In genomic region chr14:90330203-90331196, GRCh38 we compare ENCODE assay signal across 8 cellular contexts. TPM values are rescaled to one million over a fixed set of nuclear protein-coding genes. Genes with fewer than 3 reads are reported as not detected.
DNase-seq lines count a peak whose midpoint lies in the region; ATAC-seq, FAIRE-seq and TF ChIP-seq lines count a peak whose summit lies in the region.

No MANE protein-coding gene starts in this region.

- peaks cover 25% of the 10 kb centered on the region for H3K79me2 ChIP-seq in OCI-LY1 (ENCODE audit: insufficient read depth, low read length)
- H3K79me2 ChIP-seq in H1 (ENCODE audit: control insufficient read depth in 1 of 2, insufficient read depth in 2 of 2, low read length in 2 of 2), result peaks cover 0 to 23% of the 10 kb centered on the region in 2 experiments; a peak in 2 of 4 replicates

- no peak for TF ChIP-seq POLR2A in H1 (IDR thresholded peaks at IDR 0.05; ENCODE audit: control extremely low read depth in 1 of 2, low read depth in 2 of 2, low read length in 2 of 2)

- H2AK5ac ChIP-seq in H1 (ENCODE audit: low read depth, low read length), result no peak overlapping the region

- H3K9ac ChIP-seq in OCI-LY1 (ENCODE audit: low read length) (peak overlapping the region; percentile 76), H1 (replicated peaks in 1 of 4; ENCODE audit: extremely low read depth in 1 of 4, low read depth in 3 of 4, low read length in 3 of 4) (no peak overlapping the region; a peak in 1 of 7 replicates)

- H3K27ac ChIP-seq in CD8-positive, alpha-beta memory T cell (ENCODE audit: low read depth, low read length), result peak overlapping the region; percentile 60
- H3K27ac ChIP-seq in OCI-LY1 (ENCODE audit: low read depth, low read length, poor library complexity, severe bottlenecking) (peak overlapping the region; percentile 1), H1 (ENCODE audit: low read depth, low read length) (no peak overlapping the region), WERI-Rb-1 (no peak overlapping the region)

- no peaks in the 10 kb centered on the region for H3K9me3 ChIP-seq in CD8-positive, alpha-beta memory T cell (ENCODE audit: low read length)
- H3K9me3 ChIP-seq in OCI-LY1 (ENCODE audit: low read length) (no peaks in the 10 kb centered on the region), H1 (ENCODE audit: insufficient read depth in 2 of 2, low read depth in 1 of 2, low read length in 1 of 2) (no peaks in the 10 kb centered on the region), WERI-Rb-1 (ENCODE audit: severe bottlenecking) (no peaks in the 10 kb centered on the region)

- H3K4me2 ChIP-seq in OCI-LY1 (ENCODE audit: low read length) (peak overlapping the region; percentile 82), H1 (ENCODE audit: insufficient read depth in 1 of 2, low read depth in 2 of 2, low read length in 2 of 2) (peak overlapping the region; percentile 85 to 87)

- H3K79me1 ChIP-seq in H1 (ENCODE audit: low read depth, low read length), result peaks cover 3% of the 10 kb centered on the region; the same call in 1 of the 2 replicates

- no peaks in the 10 kb centered on the region for H3K9me3 Mint-ChIP-seq in CD8-positive, alpha-beta memory T cell
- H3K9me3 Mint-ChIP-seq in osteocyte (ENCODE audit: unreplicated experiment), result no peaks in the 10 kb centered on the region

- no peak overlapping the region for H4K5ac ChIP-seq in H1 (ENCODE audit: insufficient read length, low read depth, low read length)

- 94% methylated on average over 14 of the region's 15 CpGs; no CpG with 5 or more reads in 1 of the 2 experiments for WGBS in H1 (ENCODE audit: extremely low coverage in 1 of 2, insufficient coverage in 1 of 2, insufficient read length in 1 of 2, insufficient replicate concordance in 2 of 2, low coverage in 1 of 2, low lambda C conversion rate in 2 of 2, missing lambda C conversion rate in 1 of 2), 2 experiments

- H3K18ac ChIP-seq in H1 (ENCODE audit: extremely low read depth, low read length), result no peak overlapping the region

- peak overlapping the region; percentile 41; the same call in 1 of the 2 replicates for H4K8ac ChIP-seq in H1 (ENCODE audit: extremely low read depth, insufficient read depth, low read length)

- H3F3A ChIP-seq in OCI-LY1 (ENCODE audit: insufficient read depth, low read length), result no peaks in the 10 kb centered on the region

- TF ChIP-seq CTCF in OCI-LY1 (IDR thresholded peaks at IDR 0.05; ENCODE audit: low read length), result no peak
- TF ChIP-seq CTCF in H1 (IDR thresholded peaks at IDR 0.05; ENCODE audit: control extremely low read depth in 1 of 3, insufficient read depth in 1 of 3, low read depth in 1 of 3, low read length in 3 of 3), result no peak
- no peak for TF ChIP-seq CTCF in osteocyte (IDR thresholded peaks at IDR 0.05)
- TF ChIP-seq CTCF in WERI-Rb-1 (IDR thresholded peaks at IDR 0.05; ENCODE audit: low read depth, low read length), result no peak

- peak overlapping the region; percentile 66 for H3K4ac ChIP-seq in H1 (replicated peaks; ENCODE audit: insufficient read length, low read depth, low read length)

- H3K27ac Mint-ChIP-seq in CD8-positive, alpha-beta memory T cell, result peak overlapping the region; percentile 86 to 99 (median 95)
- peak overlapping the region; percentile 93 for H3K27ac Mint-ChIP-seq in osteocyte (ENCODE audit: unreplicated experiment)

- H3K4me3 Mint-ChIP-seq in CD8-positive, alpha-beta memory T cell, result peak overlapping the region; percentile 89 to 97 (median 92)
- H3K4me3 Mint-ChIP-seq in osteocyte (ENCODE audit: unreplicated experiment), result peak overlapping the region; percentile 87

- H2BK12ac ChIP-seq in H1 (ENCODE audit: low read depth, low read length), result no peak overlapping the region

- H3K9me2 ChIP-seq in OCI-LY1 (ENCODE audit: low read depth, low read length), result no peaks in the 10 kb centered on the region; the same call in 1 of the 2 replicates

- no peaks in the 10 kb centered on the region for H4K20me1 ChIP-seq in OCI-LY1 (ENCODE audit: insufficient read depth, low read length)
- no peaks in the 10 kb centered on the region for H4K20me1 ChIP-seq in H1 (replicated peaks in 1 of 2; ENCODE audit: control insufficient read depth in 1 of 2, insufficient read depth in 2 of 2, low read length in 2 of 2)

- H3K36me3 ChIP-seq in CD8-positive, alpha-beta memory T cell (ENCODE audit: insufficient read depth, low read length), result no peaks in the 10 kb centered on the region
- H3K36me3 ChIP-seq in OCI-LY1 (ENCODE audit: insufficient read depth, low read length), result no peaks in the 10 kb centered on the region
- H3K36me3 ChIP-seq in H1 (ENCODE audit: control insufficient read depth in 2 of 4, insufficient read depth in 4 of 4, low read length in 3 of 4), result no peaks in the 10 kb centered on the region
- H3K36me3 ChIP-seq in WERI-Rb-1, result no peaks in the 10 kb centered on the region

- H3K4me1 Mint-ChIP-seq in CD8-positive, alpha-beta memory T cell, result peaks cover 31 to 45% (median 43%) of the 10 kb centered on the region in 3 donors
- peaks cover 20% of the 10 kb centered on the region for H3K4me1 Mint-ChIP-seq in osteocyte (ENCODE audit: unreplicated experiment)

- no peaks in the 10 kb centered on the region for H3K27me3 ChIP-seq in CD8-positive, alpha-beta memory T cell (ENCODE audit: insufficient read depth, low read length, poor library complexity, severe bottlenecking)
- H3K27me3 ChIP-seq in OCI-LY1 (ENCODE audit: insufficient read depth, low read length) (no peaks in the 10 kb centered on the region), H1 (replicated peaks in 1 of 4; ENCODE audit: control insufficient read depth in 3 of 4, extremely low read depth in 1 of 4, insufficient read depth in 3 of 4, low read length in 3 of 4) (no peaks in the 10 kb centered on the region; a peak in 1 of 7 replicates), WERI-Rb-1 (ENCODE audit: insufficient read depth, low read depth, severe bottlenecking) (no peaks in the 10 kb centered on the region)

- H2BK20ac ChIP-seq in H1 (ENCODE audit: low read length), result no peak overlapping the region

- peaks cover 6 to 8% of the 10 kb centered on the region in 2 donors for H3K27me3 Mint-ChIP-seq in CD8-positive, alpha-beta memory T cell
- peaks cover 14% of the 10 kb centered on the region for H3K27me3 Mint-ChIP-seq in osteocyte (ENCODE audit: unreplicated experiment)

- POLR2A ChIA-PET in CD8-positive, alpha-beta memory T cell (lab: Charles Lee), result interaction anchor here (0.6 to 2.2 kb wide), 6 partner anchors 13 to 69 kb away, joined by 3 to 14 read pairs (median 4); partner anchors contain the start of gene CALM1
- POLR2A ChIA-PET in H1 (lab: Charles Lee; ENCODE audit: partially characterized antibody), result interaction anchor here (0.6 to 1.4 kb wide), 5 partner anchors 9 to 249 kb away, joined by 3 to 4 read pairs (median 3); no protein-coding TSS in a partner anchor

- CTCF ChIA-PET in CD8-positive, alpha-beta memory T cell (lab: Charles Lee), result interaction anchor here (0.7 to 1.1 kb wide), 5 partner anchors 9 to 428 kb away, joined by 3 to 4 read pairs (median 3); no protein-coding TSS in a partner anchor
- CTCF ChIA-PET in H1 (lab: Charles Lee; ENCODE audit: partially characterized antibody), result interaction anchor here (0.9 kb wide), 1 partner anchor 17 kb away, joined by 4 read pairs; no protein-coding TSS in a partner anchor

- no peak for TF ChIP-seq EP300 in H1 (IDR thresholded peaks at IDR 0.05; ENCODE audit: borderline replicate concordance in 1 of 2, low read depth in 2 of 2, low read length in 2 of 2)

- no peak overlapping the region for H2BK5ac ChIP-seq in H1 (ENCODE audit: low read depth, low read length)

- no peak overlapping the region for H2AFZ ChIP-seq in OCI-LY1 (ENCODE audit: low read length)
- H2AFZ ChIP-seq in H1 (ENCODE audit: low read length), result no peak overlapping the region

- no peak for TF ChIP-seq RAD21 in H1 (IDR thresholded peaks at IDR 0.05 in 1 of 2, conservative IDR thresholded peaks at IDR 0.05 in 1 of 2; ENCODE audit: low read depth in 2 of 2, low read length in 2 of 2)

- no peak overlapping the region for H2BK120ac ChIP-seq in H1 (replicated peaks; ENCODE audit: low read depth, low read length)

- H3K36me3 Mint-ChIP-seq in CD8-positive, alpha-beta memory T cell, result peaks cover 0 to 24% (median 3%) of the 10 kb centered on the region in 3 donors
- H3K36me3 Mint-ChIP-seq in osteocyte (ENCODE audit: unreplicated experiment), result peaks cover 6% of the 10 kb centered on the region

- peak overlapping the region; percentile 30 for H4K91ac ChIP-seq in H1 (replicated peaks; ENCODE audit: insufficient read length, low read length)

- no peak for DNase-seq in CD8-positive, alpha-beta memory T cell
- DNase-seq in H1 (ENCODE audit: low read depth in 1 of 2, low spot score in 2 of 2) (no peak), osteocyte (ENCODE audit: extremely low spot score, unreplicated experiment) (no peak), GOT3 (lab: John Stamatoyannopoulos, UW) (no peak), NCI-H2029 (lab: John Stamatoyannopoulos, UW) (no peak), WERI-Rb-1 (no peak)

- 0 out of 2 replicates have a peak, but pooled peaks cover 2% of the 10 kb centered on the region for H3K23me2 ChIP-seq in H1 (ENCODE audit: low read depth, low read length)

- no peak overlapping the region for H3K14ac ChIP-seq in H1 (ENCODE audit: insufficient read length)

- H3K23ac ChIP-seq in H1 (ENCODE audit: insufficient read length), result no peak overlapping the region

- no peak for FAIRE-seq in H1 (lab: Jason Lieb, UNC)

- no peak overlapping the region for H2BK15ac ChIP-seq in H1 (ENCODE audit: low read length)

- H3K4me1 ChIP-seq in CD8-positive, alpha-beta memory T cell (ENCODE audit: insufficient read depth, low read length), result peaks cover 14% of the 10 kb centered on the region
- H3K4me1 ChIP-seq in OCI-LY1 (ENCODE audit: insufficient read depth, low read length, severe bottlenecking) (peaks cover 16% of the 10 kb centered on the region), H1 (replicated peaks in 1 of 4; ENCODE audit: control insufficient read depth in 3 of 4, insufficient read depth in 4 of 4, low read length in 3 of 4) (peaks cover 0 to 3% (median 0%) of the 10 kb centered on the region in 4 experiments; a peak in 2 of 7 replicates)

- H3K56ac ChIP-seq in H1 (replicated peaks; ENCODE audit: insufficient read length, low read depth, low read length), result no peak overlapping the region

- H3K4me3 ChIP-seq in CD8-positive, alpha-beta memory T cell (ENCODE audit: low read length), result peak overlapping the region; percentile 64
- H3K4me3 ChIP-seq in OCI-LY1 (ENCODE audit: low read depth, low read length, poor library complexity, severe bottlenecking), result peak overlapping the region; percentile 75
- H3K4me3 ChIP-seq in H1 (ENCODE audit: extremely low read depth in 1 of 4, insufficient read depth in 2 of 4, low read depth in 3 of 4, low read length in 4 of 4), result peak overlapping the region in 2 of 4 experiments; percentile 71 to 72; a peak in 3 of 8 replicates
- no peak overlapping the region for H3K4me3 ChIP-seq in WERI-Rb-1 (ENCODE audit: low read depth, low read length)

- no peak for ATAC-seq in GM19328 (IDR thresholded peaks at IDR 0.05; ENCODE audit: unreplicated experiment)

RNA-seq across cellular contexts. Expression of gene NRDE2, which starts 1.2 kb away (rescaled TPM):
- total RNA-seq in CD8-positive, alpha-beta memory T cell, result 10 to 100 TPM; 25.8 to 28.7 TPM
- polyA plus RNA-seq in CD8-positive, alpha-beta memory T cell, result 10.7 TPM
- total RNA-seq in H1 (2021; fragmentation: NEBNext Ultra II Directional; extraction: Animal tissue kit (Norgen Biotek cat#: 25700)), result 10.7 and 12.1 TPM in 2 replicates
- polyA plus RNA-seq in H1 (2011; rRNA removed), result 4.9 and 5.4 TPM in 2 replicates
- polyA plus RNA-seq in H1 (2011; cell fraction: cytosol; rRNA removed), result 6.0 TPM
- polyA plus RNA-seq in H1 (2011; cell fraction: nucleus; rRNA removed), result 11.3 TPM
- polyA plus RNA-seq in H1 (2012, experiment 1 of 2), result 5.5 to 7.6 TPM (median 7.0 TPM) in 4 replicates
- polyA plus RNA-seq in H1 (2012, experiment 2 of 2), result 0.97 TPM
- 5.5 TPM for polyA plus RNA-seq in H1 (2013, experiment 1 of 2)
- polyA plus RNA-seq in H1 (2013, experiment 2 of 2), result 5.2 TPM
- polyA minus RNA-seq in H1 (2011; rRNA and poly(A)+ RNA removed), result 12.6 and 25.2 TPM in 2 replicates
- 9.0 TPM for polyA minus RNA-seq in H1 (2011; cell fraction: cytosol; rRNA and poly(A)+ RNA removed)
- 27.0 TPM for polyA minus RNA-seq in H1 (2011; cell fraction: nucleus; rRNA and poly(A)+ RNA removed)
- 23.2 and 25.2 TPM in 2 replicates for total RNA-seq in osteocyte

Comparison
In these comparisons a context has a peak if more than half of its experiments do, and no peak if none do; other contexts are left out.
1. H3K27ac ChIP-seq: peak in CD8-positive, alpha-beta memory T cell (single experiment) and OCI-LY1 (single experiment); none in H1 (single experiment) and WERI-Rb-1 (single experiment).